ENCODE assay signal across 22 cellular contexts in the genomic region with DNA sequence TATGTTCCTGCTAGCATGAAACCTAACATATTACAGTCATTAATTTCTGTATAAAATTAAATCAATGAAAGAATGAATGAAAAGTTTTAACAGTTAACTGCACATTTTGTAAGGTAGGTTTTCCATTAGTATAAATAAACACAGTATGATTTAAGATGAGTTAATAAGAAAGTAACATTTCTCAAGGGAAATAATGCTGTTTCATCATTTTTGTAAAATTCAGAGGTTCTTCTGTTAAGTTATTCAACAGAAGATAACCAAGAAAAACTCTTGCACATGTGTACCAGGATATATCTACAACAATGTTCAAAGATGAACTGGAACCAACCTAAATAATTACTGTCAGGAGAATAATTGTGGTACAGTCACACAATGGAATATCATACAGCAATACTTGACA.
"Had no signal": no experiment of that assay in that cellular context is flagged by ENCODE, and none has a peak within 500 bp of the region (broad histone marks: within the 10 kb centered on the region; RNA-seq: fewer than 3 reads in every experiment).

No MANE protein-coding gene starts in this region.

- H3K9me3 ChIP-seq: esophagus muscularis mucosa, gastroesophageal sphincter, heart left ventricle, left lung, lower lobe of right lung had no signal

- H3K79me2 ChIP-seq: hepatocyte had no signal

- FAIRE-seq: colon, endothelial cell of umbilical vein, frontal cortex, keratinocyte had no signal

- H3K27ac ChIP-seq: coronary artery, dorsolateral prefrontal cortex, esophagus muscularis mucosa, foreskin keratinocyte, gastroesophageal sphincter, heart left ventricle, hepatocyte, left lung, lower lobe of right lung had no signal

- ATAC-seq: foreskin keratinocyte; gastroesophageal sphincter; heart left ventricle; left cardiac atrium; left lung; left ventricle myocardium superior; lower lobe of right lung; naive thymus-derived CD4-positive, alpha-beta T cell had no signal

- DNase-seq: dermis blood vessel endothelial cell; dorsolateral prefrontal cortex; effector CD4-positive, alpha-beta T cell; effector memory CD4-positive, alpha-beta T cell; foreskin keratinocyte; heart left ventricle; hypothalamus; immature natural killer cell; left cardiac atrium; left lung; left ventricle myocardium superior; lower lobe of right lung; mesenchymal stem cell; naive thymus-derived CD4-positive, alpha-beta T cell had no signal

- H3K4me3 ChIP-seq: coronary artery, dorsolateral prefrontal cortex, esophagus muscularis mucosa, gastroesophageal sphincter, heart left ventricle, hepatocyte, left lung, lower lobe of right lung had no signal

- H3K4me1 ChIP-seq: esophagus muscularis mucosa, foreskin keratinocyte, gastroesophageal sphincter, heart left ventricle, left lung, lower lobe of right lung had no signal

- H3K4me2 ChIP-seq: hepatocyte had no signal

- H3K27me3 ChIP-seq: dorsolateral prefrontal cortex, esophagus muscularis mucosa, foreskin keratinocyte, gastroesophageal sphincter, heart left ventricle, hepatocyte, left lung had no signal

- H2AFZ ChIP-seq: hepatocyte had no signal
